Comparison of ENCODE assay signal across 28 cellular contexts in genomic region chr13:74316531-74316930, GRCh38.
A peak's percentile ranks its signal among the peaks of the same experiment; 100 is the strongest.
DNase-seq lines count a peak whose midpoint lies in the region; ATAC-seq and TF ChIP-seq lines count a peak whose summit lies in the region.
"Had no signal": no experiment of that assay in that cellular context is flagged by ENCODE, and none has a peak within 500 bp of the region (broad histone marks: within the 10 kb centered on the region; RNA-seq: fewer than 3 reads in every experiment).

No MANE protein-coding gene starts in this region.

- H3K79me1 ChIP-seq in mesenchymal stem cell (replicated peaks; ENCODE audit: low read length, poor library complexity, severe bottlenecking) = no peaks in the 10 kb centered on the region

- intact Hi-C loops in activated CD8-positive, alpha-beta T cell treated with anti-CD3 and anti-CD28 coated beads for 36 hours (cut with micrococcal nuclease) = no loop called here
- intact Hi-C loops in ovary (cut with DNase I) (no loop called here), lower lobe of right lung (cut with DNase I) (no loop called here)

- CTCF ChIA-PET in activated CD8-positive, alpha-beta T cell treated with anti-CD3 and anti-CD28 coated beads for 36 hours (lab: Charles Lee) = interaction anchor here (0.7 to 2.1 kb wide), 3 partner anchors 13 to 29 kb away, joined by 3 to 6 read pairs (median 6); no protein-coding TSS in a partner anchor

- H3K4me1 ChIP-seq in mesenchymal stem cell (ENCODE audit: control insufficient read depth, insufficient read depth, low read depth, low read length) = no peaks in the 10 kb centered on the region
- H3K4me1 ChIP-seq in ovary (ENCODE audit: insufficient read depth) = no peaks in the 10 kb centered on the region
- H3K4me1 ChIP-seq in lower lobe of right lung = no peaks in the 10 kb centered on the region
- H3K4me1 ChIP-seq: left lung, prostate gland had no signal

- H3K36me3 ChIP-seq in mesenchymal stem cell (ENCODE audit: control insufficient read depth in 1 of 2, insufficient read depth in 2 of 2, low read depth in 1 of 2, low read length in 2 of 2) = no peaks in the 10 kb centered on the region
- no peaks in the 10 kb centered on the region for H3K36me3 ChIP-seq in ovary
- H3K36me3 ChIP-seq in lower lobe of right lung = no peaks in the 10 kb centered on the region
- H3K36me3 ChIP-seq: cardiac muscle cell, left lung, MG63, prostate gland had no signal

- no peak for TF ChIP-seq POLR2A in ovary (IDR thresholded peaks at IDR 0.05)

- H3K23ac ChIP-seq in mesenchymal stem cell (ENCODE audit: low read length in 2 of 2) = no peak overlapping the region

- no peak overlapping the region for H3K14ac ChIP-seq in mesenchymal stem cell (ENCODE audit: low read length in 2 of 2)

- H3K9me3 Mint-ChIP-seq in activated CD8-positive, alpha-beta T cell treated with anti-CD3 and anti-CD28 coated beads for 36 hours = peaks cover 9% of the 10 kb centered on the region
- H3K9me3 Mint-ChIP-seq: CD8-positive, alpha-beta memory T cell had no signal

- H3K4me1 Mint-ChIP-seq in activated CD8-positive, alpha-beta T cell treated with anti-CD3 and anti-CD28 coated beads for 36 hours (ENCODE audit: low read depth) = peaks cover 8% of the 10 kb centered on the region
- H3K4me1 Mint-ChIP-seq: stimulated activated naive B cell treated with anti-CD40 and anti-IgM and Interleukin-4, amounts not matched to agents 10 μg/mL and 1 μg/mL and 100 μg/mL, for 72 hours had no signal

- DNase-seq in ELR (ENCODE audit: low read depth) (peak; percentile 3), HT-29 (ENCODE audit: low spot score) (peak; percentile 73), mesenchymal stem cell (peak; percentile 11), ovary (no peak), lower lobe of right lung (no peak), 8988T (no peak)
- DNase-seq in activated CD8-positive, alpha-beta T cell treated with anti-CD3 and anti-CD28 coated beads for 36 hours = no peak
- DNase-seq in stimulated activated CD4-positive, alpha-beta T cell treated with anti-CD3 and anti-CD28 coated beads, Interleukin-4, amount 100 ng/mL, for 1 hour = no peak
- DNase-seq: activated CD4-positive, alpha-beta T cell treated with anti-CD3 and anti-CD28 coated beads, Interleukin-2, amount 50 U/mL, for 4 hours; activated gamma-delta T cell treated with Interleukin-2 at 50 U/mL for 16 hours; activated T-cell treated with anti-CD3 and anti-CD28 coated beads for 4 hours; amniotic stem cell; CD8-positive, alpha-beta memory T cell; DMS153; head of caudate nucleus; left lung; MG63; mucosa of descending colon; NCI-H146; NCI-H2171; NCI-H524 treated with DMSO at 0.1 percent for 48 hours; stimulated activated CD4-positive, alpha-beta T cell treated with anti-CD3 and anti-CD28 coated beads, Interleukin-1b, Interleukin-23, amount 100 ng/mL, for 48 hours; stimulated activated naive B cell treated with anti-CD40 and anti-IgM and Interleukin-4, amounts not matched to agents 10 μg/mL and 1 μg/mL and 100 μg/mL, for 72 hours had no signal

- no peak overlapping the region for H3K27ac Mint-ChIP-seq in activated CD8-positive, alpha-beta T cell treated with anti-CD3 and anti-CD28 coated beads for 36 hours
- H3K27ac Mint-ChIP-seq: stimulated activated naive B cell treated with anti-CD40 and anti-IgM and Interleukin-4, amounts not matched to agents 10 μg/mL and 1 μg/mL and 100 μg/mL, for 72 hours had no signal

- no peak overlapping the region for H4K91ac ChIP-seq in mesenchymal stem cell (ENCODE audit: low read length)

- no peak overlapping the region for H3K4me2 ChIP-seq in mesenchymal stem cell (ENCODE audit: low read length, poor library complexity, severe bottlenecking)

- no peak overlapping the region for H3K18ac ChIP-seq in mesenchymal stem cell (ENCODE audit: low read depth in 1 of 2, low read length in 2 of 2)

- no peak overlapping the region for H3K9ac ChIP-seq in mesenchymal stem cell (ENCODE audit: low read length)

- POLR2A ChIA-PET in activated CD8-positive, alpha-beta T cell treated with anti-CD3 and anti-CD28 coated beads for 36 hours (lab: Charles Lee) = interaction anchor here (0.6 to 1.0 kb wide), 2 partner anchors 13 to 31 kb away, joined by 3 to 4 read pairs; no protein-coding TSS in a partner anchor

- H2BK5ac ChIP-seq in mesenchymal stem cell (ENCODE audit: low read depth, low read length, poor library complexity, severe bottlenecking) = no peak overlapping the region

- no peak overlapping the region for H2AK5ac ChIP-seq in mesenchymal stem cell (ENCODE audit: low read length, severe bottlenecking)

- H3K27ac ChIP-seq in mesenchymal stem cell (ENCODE audit: low read length, poor library complexity, severe bottlenecking) = no peak overlapping the region
- H3K27ac ChIP-seq in ovary = no peak overlapping the region
- H3K27ac ChIP-seq in lower lobe of right lung = no peak overlapping the region
- H3K27ac ChIP-seq: cardiac muscle cell, left lung, prostate gland, SK-N-MC, skin epidermis had no signal

- no peak overlapping the region for H2AFZ ChIP-seq in mesenchymal stem cell (ENCODE audit: low read depth, low read length)

- H2BK12ac ChIP-seq in mesenchymal stem cell (ENCODE audit: low read length in 2 of 2) = no peak overlapping the region

- H3K4me3 ChIP-seq in mesenchymal stem cell (ENCODE audit: insufficient read depth in 1 of 2, low read depth in 1 of 2, low read length in 2 of 2) (no peak overlapping the region), ovary (no peak overlapping the region), lower lobe of right lung (no peak overlapping the region)
- H3K4me3 ChIP-seq: cardiac muscle cell, left lung, MG63, mucosa of descending colon, prostate gland, SK-N-MC, skin epidermis had no signal

- peak; percentile 56 for ATAC-seq in activated CD8-positive, alpha-beta T cell treated with anti-CD3 and anti-CD28 coated beads for 36 hours
- no peak for ATAC-seq in lower lobe of right lung
- ATAC-seq: HepG2; left lung; mucosa of descending colon; stimulated activated naive B cell treated with anti-CD40 and anti-IgM and Interleukin-4, amounts not matched to agents 10 μg/mL and 1 μg/mL and 100 μg/mL, for 72 hours had no signal

- H3K9me3 ChIP-seq in mesenchymal stem cell (ENCODE audit: control insufficient read depth, low read length) = no peaks in the 10 kb centered on the region
- no peaks in the 10 kb centered on the region for H3K9me3 ChIP-seq in ovary
- no peaks in the 10 kb centered on the region for H3K9me3 ChIP-seq in lower lobe of right lung
- H3K9me3 ChIP-seq: left lung, MG63, mucosa of descending colon, prostate gland had no signal

- TF ChIP-seq EP300 in ovary (IDR thresholded peaks at IDR 0.05) = no peak

- TF ChIP-seq CTCF in activated CD8-positive, alpha-beta T cell treated with anti-CD3 and anti-CD28 coated beads for 36 hours (IDR thresholded peaks at IDR 0.05) = no peak
- TF ChIP-seq CTCF in ovary (IDR thresholded peaks at IDR 0.05) (no peak), lower lobe of right lung (IDR thresholded peaks at IDR 0.05) (no peak)

- no peak overlapping the region for H4K8ac ChIP-seq in mesenchymal stem cell (ENCODE audit: low read length)

- H2BK120ac ChIP-seq in mesenchymal stem cell (ENCODE audit: low read depth, low read length) = no peak overlapping the region

- no peak overlapping the region for H3K4me3 Mint-ChIP-seq in activated CD8-positive, alpha-beta T cell treated with anti-CD3 and anti-CD28 coated beads for 36 hours
- H3K4me3 Mint-ChIP-seq: CD8-positive, alpha-beta memory T cell; stimulated activated naive B cell treated with anti-CD40 and anti-IgM and Interleukin-4, amounts not matched to agents 10 μg/mL and 1 μg/mL and 100 μg/mL, for 72 hours had no signal

- no peak overlapping the region for H3K4ac ChIP-seq in mesenchymal stem cell (ENCODE audit: low read depth in 1 of 2, low read length in 2 of 2)

- no peak overlapping the region for H2BK15ac ChIP-seq in mesenchymal stem cell (ENCODE audit: low read depth, poor library complexity, severe bottlenecking)

- 100% methylated on average over 1 of the region's 1 CpG for WGBS in mesenchymal stem cell
- 39 to 50% (median 46%) methylated on average over 1 of the region's 1 CpG for WGBS in ovary, 3 donors

- H3K36me3 Mint-ChIP-seq in activated CD8-positive, alpha-beta T cell treated with anti-CD3 and anti-CD28 coated beads for 36 hours (ENCODE audit: low read depth) = peaks cover 2% of the 10 kb centered on the region
- H3K36me3 Mint-ChIP-seq: stimulated activated naive B cell treated with anti-CD40 and anti-IgM and Interleukin-4, amounts not matched to agents 10 μg/mL and 1 μg/mL and 100 μg/mL, for 72 hours had no signal

- H3K27me3 ChIP-seq in mesenchymal stem cell (ENCODE audit: control insufficient read depth in 1 of 2, insufficient read depth in 1 of 2, low read length in 2 of 2) (no peaks in the 10 kb centered on the region), ovary (no peaks in the 10 kb centered on the region), lower lobe of right lung (ENCODE audit: low read depth) (no peaks in the 10 kb centered on the region)
- H3K27me3 ChIP-seq: left lung, MG63 had no signal

- H3K27me3 Mint-ChIP-seq in activated CD8-positive, alpha-beta T cell treated with anti-CD3 and anti-CD28 coated beads for 36 hours = no peaks in the 10 kb centered on the region
- H3K27me3 Mint-ChIP-seq: CD8-positive, alpha-beta memory T cell had no signal

Comparison
In these comparisons a context has a peak if more than half of its experiments do, and no peak if none do; other contexts are left out.
1. DNase-seq: peak in ELR (single experiment), HT-29 (single experiment) and mesenchymal stem cell (single experiment); none in activated CD8-positive, alpha-beta T cell treated with anti-CD3 and anti-CD28 coated beads for 36 hours (single experiment), ovary (0 of 5), lower lobe of right lung (single experiment), 8988T (single experiment) and stimulated activated CD4-positive, alpha-beta T cell treated with anti-CD3 and anti-CD28 coated beads, Interleukin-4, amount 100 ng/mL, for 1 hour (single experiment).